In the genomic region with DNA sequence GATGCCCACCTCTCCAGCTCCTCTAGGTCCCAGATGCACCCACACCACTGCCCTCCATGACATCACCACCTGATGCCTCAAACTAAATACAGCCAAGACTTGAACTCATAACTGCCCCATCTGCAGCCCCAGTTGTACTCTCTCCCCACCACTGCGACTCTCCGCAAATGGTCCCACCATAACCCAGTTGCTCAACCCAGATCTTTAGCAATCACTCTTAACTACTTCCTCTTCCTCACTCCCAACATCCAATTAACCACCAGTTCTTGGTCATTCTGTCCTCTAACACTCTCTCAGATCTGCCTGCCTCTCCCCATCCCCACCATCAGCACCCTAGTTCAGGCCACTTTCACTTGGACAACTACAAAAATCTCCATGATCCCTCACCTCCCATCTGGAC, we compare ENCODE assay signal across 1 cellular context.
TF ChIP-seq lines count a peak whose summit lies in the region.

No MANE protein-coding gene starts in this region.

TF ChIP-seq in GM23338, 12 proteins besides CTCF, POLR2A, EP300 and RAD21 (continued from another document):
- TF ChIP-seq, protein P1, sequence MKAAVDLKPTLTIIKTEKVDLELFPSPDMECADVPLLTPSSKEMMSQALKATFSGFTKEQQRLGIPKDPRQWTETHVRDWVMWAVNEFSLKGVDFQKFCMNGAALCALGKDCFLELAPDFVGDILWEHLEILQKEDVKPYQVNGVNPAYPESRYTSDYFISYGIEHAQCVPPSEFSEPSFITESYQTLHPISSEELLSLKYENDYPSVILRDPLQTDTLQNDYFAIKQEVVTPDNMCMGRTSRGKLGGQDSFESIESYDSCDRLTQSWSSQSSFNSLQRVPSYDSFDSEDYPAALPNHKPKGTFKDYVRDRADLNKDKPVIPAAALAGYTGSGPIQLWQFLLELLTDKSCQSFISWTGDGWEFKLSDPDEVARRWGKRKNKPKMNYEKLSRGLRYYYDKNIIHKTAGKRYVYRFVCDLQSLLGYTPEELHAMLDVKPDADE (IDR thresholded peaks at IDR 0.05), result no peak
- no peak for TF ChIP-seq ZNF331 (CRISPR knock-in tag; IDR thresholded peaks at IDR 0.05; ENCODE audit: low read depth)
- TF ChIP-seq, protein P2, sequence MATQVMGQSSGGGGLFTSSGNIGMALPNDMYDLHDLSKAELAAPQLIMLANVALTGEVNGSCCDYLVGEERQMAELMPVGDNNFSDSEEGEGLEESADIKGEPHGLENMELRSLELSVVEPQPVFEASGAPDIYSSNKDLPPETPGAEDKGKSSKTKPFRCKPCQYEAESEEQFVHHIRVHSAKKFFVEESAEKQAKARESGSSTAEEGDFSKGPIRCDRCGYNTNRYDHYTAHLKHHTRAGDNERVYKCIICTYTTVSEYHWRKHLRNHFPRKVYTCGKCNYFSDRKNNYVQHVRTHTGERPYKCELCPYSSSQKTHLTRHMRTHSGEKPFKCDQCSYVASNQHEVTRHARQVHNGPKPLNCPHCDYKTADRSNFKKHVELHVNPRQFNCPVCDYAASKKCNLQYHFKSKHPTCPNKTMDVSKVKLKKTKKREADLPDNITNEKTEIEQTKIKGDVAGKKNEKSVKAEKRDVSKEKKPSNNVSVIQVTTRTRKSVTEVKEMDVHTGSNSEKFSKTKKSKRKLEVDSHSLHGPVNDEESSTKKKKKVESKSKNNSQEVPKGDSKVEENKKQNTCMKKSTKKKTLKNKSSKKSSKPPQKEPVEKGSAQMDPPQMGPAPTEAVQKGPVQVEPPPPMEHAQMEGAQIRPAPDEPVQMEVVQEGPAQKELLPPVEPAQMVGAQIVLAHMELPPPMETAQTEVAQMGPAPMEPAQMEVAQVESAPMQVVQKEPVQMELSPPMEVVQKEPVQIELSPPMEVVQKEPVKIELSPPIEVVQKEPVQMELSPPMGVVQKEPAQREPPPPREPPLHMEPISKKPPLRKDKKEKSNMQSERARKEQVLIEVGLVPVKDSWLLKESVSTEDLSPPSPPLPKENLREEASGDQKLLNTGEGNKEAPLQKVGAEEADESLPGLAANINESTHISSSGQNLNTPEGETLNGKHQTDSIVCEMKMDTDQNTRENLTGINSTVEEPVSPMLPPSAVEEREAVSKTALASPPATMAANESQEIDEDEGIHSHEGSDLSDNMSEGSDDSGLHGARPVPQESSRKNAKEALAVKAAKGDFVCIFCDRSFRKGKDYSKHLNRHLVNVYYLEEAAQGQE (IDR thresholded peaks at IDR 0.05; ENCODE audit: unreplicated experiment), result no peak
- TF ChIP-seq NANOG (IDR thresholded peaks at IDR 0.05; ENCODE audit: borderline replicate concordance), result no peak
- no peak for TF ChIP-seq STAT1 (IDR thresholded peaks at IDR 0.05; ENCODE audit: unreplicated experiment)
- TF ChIP-seq JUNB (IDR thresholded peaks at IDR 0.05; ENCODE audit: unreplicated experiment), result no peak
- TF ChIP-seq POLR2AphosphoS5 (IDR thresholded peaks at IDR 0.05; ENCODE audit: low read depth), result no peak
- no peak for TF ChIP-seq EZH2phosphoT487 (IDR thresholded peaks at IDR 0.05; ENCODE audit: unreplicated experiment)
- no peak for TF ChIP-seq CREB1 (CRISPR knock-in tag; IDR thresholded peaks at IDR 0.05; ENCODE audit: low read depth)
TF ChIP-seq in GM23338: peak in this region for 0.
